Comparison of ENCODE assay signal across 2 cellular contexts in genomic region chr1:17149771-17150170, GRCh38.
TF ChIP-seq lines count a peak whose summit lies in the region.

No MANE protein-coding gene starts in this region.

TF ChIP-seq in GM23338, 12 proteins besides CTCF, POLR2A, EP300 and RAD21:
- TF ChIP-seq ZNF114 (CRISPR knock-in tag; IDR thresholded peaks at IDR 0.05) = no peak
- TF ChIP-seq CREB1 (CRISPR knock-in tag; IDR thresholded peaks at IDR 0.05; ENCODE audit: low read depth) = no peak
- no peak for TF ChIP-seq NANOG (IDR thresholded peaks at IDR 0.05; ENCODE audit: borderline replicate concordance)
- TF ChIP-seq EZH2phosphoT487 (IDR thresholded peaks at IDR 0.05; ENCODE audit: unreplicated experiment) = no peak
- no peak for TF ChIP-seq REST (IDR thresholded peaks at IDR 0.05; ENCODE audit: unreplicated experiment)
- no peak for TF ChIP-seq JUNB (IDR thresholded peaks at IDR 0.05; ENCODE audit: unreplicated experiment)
- TF ChIP-seq POLR2AphosphoS5 (IDR thresholded peaks at IDR 0.05; ENCODE audit: low read depth) = no peak
- no peak for TF ChIP-seq EZH2 (IDR thresholded peaks at IDR 0.05; ENCODE audit: low read depth, unreplicated experiment)
- TF ChIP-seq ZNF462 (CRISPR knock-in tag; IDR thresholded peaks at IDR 0.05) = no peak
TF ChIP-seq in GM23338: peak in this region for 0.

TF ChIP-seq in H1, 55 proteins besides CTCF, POLR2A, EP300 and RAD21:
- no peak for TF ChIP-seq SP2 (IDR thresholded peaks at IDR 0.05; ENCODE audit: low read length)
- no peak for TF ChIP-seq NANOG (IDR thresholded peaks at IDR 0.05; ENCODE audit: insufficient read depth, low read depth, low read length, poor library complexity, severe bottlenecking)
- no peak for TF ChIP-seq TBP (IDR thresholded peaks at IDR 0.05; ENCODE audit: low read depth, low read length)
TF ChIP-seq in H1: peak in this region for 0.
